In the genomic region with DNA sequence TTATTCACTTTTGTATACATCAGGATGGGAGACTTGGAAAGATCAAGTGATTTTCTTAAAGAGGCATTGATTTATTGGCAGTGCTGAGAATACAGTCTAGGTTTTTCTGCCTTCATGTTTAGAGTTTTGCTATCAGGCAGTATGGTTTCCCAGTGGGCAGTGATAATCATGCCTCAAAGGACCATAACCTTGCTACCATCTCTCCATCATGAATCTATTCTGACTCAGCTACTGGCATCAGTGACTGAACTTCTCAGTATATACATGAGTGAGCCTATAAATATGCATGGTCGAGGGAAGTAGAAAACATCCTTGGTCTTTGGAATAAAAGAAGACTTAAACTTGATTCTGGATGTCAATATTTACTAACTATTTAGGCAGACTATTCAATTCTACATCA, we compare ENCODE assay signal across 18 cellular contexts.
A peak's percentile ranks its signal among the peaks of the same experiment; 100 is the strongest.
DNase-seq lines count a peak whose midpoint lies in the region; ATAC-seq and TF ChIP-seq lines count a peak whose summit lies in the region.
"Had no signal": no experiment of that assay in that cellular context is flagged by ENCODE, and none has a peak within 500 bp of the region (broad histone marks: within the 10 kb centered on the region; RNA-seq: fewer than 3 reads in every experiment).

No MANE protein-coding gene starts in this region.

- peaks cover 7% of the 10 kb centered on the region for H3F3A ChIP-seq in smooth muscle cell (ENCODE audit: low read depth)

- H3K27ac Mint-ChIP-seq in endothelial cell (ENCODE audit: unreplicated experiment) = no peak overlapping the region

- H3K27ac ChIP-seq in smooth muscle cell (ENCODE audit: low read depth) (peak overlapping the region; percentile 82), right lobe of liver (no peak overlapping the region)
- H3K27ac ChIP-seq: KMS-11 had no signal

- no peak overlapping the region for H3K9ac ChIP-seq in smooth muscle cell (ENCODE audit: low read depth)
- H3K9ac ChIP-seq: KMS-11 had no signal

- H3K9me3 ChIP-seq in smooth muscle cell (replicated peaks; ENCODE audit: low read depth) (no peaks in the 10 kb centered on the region), right lobe of liver (no peaks in the 10 kb centered on the region)
- H3K9me3 ChIP-seq: Caco-2 had no signal

- no peak overlapping the region for H3K4me3 Mint-ChIP-seq in endothelial cell (ENCODE audit: unreplicated experiment)

- no peaks in the 10 kb centered on the region for H3K36me3 Mint-ChIP-seq in endothelial cell (ENCODE audit: low read depth, unreplicated experiment)

- H3K27me3 Mint-ChIP-seq in endothelial cell (ENCODE audit: unreplicated experiment) = no peaks in the 10 kb centered on the region

- H3K9me3 Mint-ChIP-seq in endothelial cell (ENCODE audit: unreplicated experiment) = no peaks in the 10 kb centered on the region

- no peaks in the 10 kb centered on the region for H3K79me2 ChIP-seq in smooth muscle cell (ENCODE audit: low read depth)

- H3K36me3 ChIP-seq in smooth muscle cell (ENCODE audit: low read depth) (no peaks in the 10 kb centered on the region), right lobe of liver (no peaks in the 10 kb centered on the region)

- ATAC-seq in HG03095 (IDR thresholded peaks at IDR 0.05; ENCODE audit: unreplicated experiment) (no peak), right lobe of liver (no peak)
- ATAC-seq: Right ventricle myocardium inferior had no signal

- H3K4me3 ChIP-seq in fibroblast of the aortic adventitia (ENCODE audit: low read depth, low read length) (no peak overlapping the region), smooth muscle cell (no peak overlapping the region), right lobe of liver (no peak overlapping the region)

- H3K4me1 Mint-ChIP-seq in endothelial cell (ENCODE audit: unreplicated experiment) = no peaks in the 10 kb centered on the region

- no peaks in the 10 kb centered on the region for H3K27me3 ChIP-seq in smooth muscle cell (ENCODE audit: low read depth)
- H3K27me3 ChIP-seq in right lobe of liver = no peaks in the 10 kb centered on the region

- H3K4me1 ChIP-seq in smooth muscle cell (ENCODE audit: low read depth) (no peaks in the 10 kb centered on the region), right lobe of liver (no peaks in the 10 kb centered on the region)
- H3K4me1 ChIP-seq: Caco-2 had no signal

- intact Hi-C loops in right lobe of liver (cut with DNase I) = no loop called here

- peak overlapping the region; percentile 43 for H3K4me2 ChIP-seq in smooth muscle cell
- H3K4me2 ChIP-seq: KMS-11 had no signal

- TF ChIP-seq POLR2A in right lobe of liver (IDR thresholded peaks at IDR 0.05) = no peak

- WGBS in smooth muscle cell (ENCODE audit: low lambda C conversion rate) = 26% methylated on average over 1 of the region's 1 CpG
- WGBS in right lobe of liver (ENCODE audit: insufficient coverage, low coverage, low lambda C conversion rate, missing lambda C conversion rate) = 41% methylated on average over 1 of the region's 1 CpG

- no peak overlapping the region for H2AFZ ChIP-seq in smooth muscle cell (ENCODE audit: low read depth)

- TF ChIP-seq CTCF in fibroblast of the aortic adventitia (IDR thresholded peaks at IDR 0.05; ENCODE audit: insufficient read depth, low read length) (no peak), smooth muscle cell (IDR thresholded peaks at IDR 0.05; ENCODE audit: borderline replicate concordance, insufficient read depth, poor library complexity, severe bottlenecking) (no peak), endothelial cell (IDR thresholded peaks at IDR 0.05; ENCODE audit: unreplicated experiment) (no peak), right lobe of liver (IDR thresholded peaks at IDR 0.05) (no peak)

- peak; percentile 42 for DNase-seq in HT1080 (ENCODE audit: low read depth)
- DNase-seq in amniotic epithelial cell (ENCODE audit: low read depth) = peak; percentile 73
- peak; percentile 22 for DNase-seq in fibroblast of the aortic adventitia (ENCODE audit: low read depth)
- DNase-seq in smooth muscle cell (lab: John Stamatoyannopoulos, UW; ENCODE audit: unreplicated experiment) = no peak
- DNase-seq in endothelial cell (ENCODE audit: low spot score) = no peak
- no peak for DNase-seq in activated T-cell treated with anti-CD3 and anti-CD28 coated beads for 4 hours
- no peak for DNase-seq in right lobe of liver
- DNase-seq: ACHN, Caco-2, DMS153, H7, NCI-H1048, NCI-H146, NCI-H2081, NCI-H510A treated with DMSO at 0.1 percent for 48 hours had no signal

- no peaks in the 10 kb centered on the region for H4K20me1 ChIP-seq in smooth muscle cell (ENCODE audit: low read depth)

Comparison
In these comparisons a context has a peak if more than half of its experiments do, and no peak if none do; other contexts are left out.
1. DNase-seq: peak in HT1080 (single experiment), amniotic epithelial cell (single experiment) and fibroblast of the aortic adventitia (single experiment); none in smooth muscle cell (single experiment), endothelial cell (single experiment), activated T-cell treated with anti-CD3 and anti-CD28 coated beads for 4 hours (single experiment) and right lobe of liver (0 of 3).